ENCODE assay signal across 4 cellular contexts in genomic region chr5:179641745-179642144, GRCh38. TPM values are rescaled to one million over a fixed set of nuclear protein-coding genes. Genes with fewer than 3 reads are reported as not detected.
"Had no signal": no experiment of that assay in that cellular context is flagged by ENCODE, and none has a peak within 500 bp of the region (broad histone marks: within the 10 kb centered on the region; RNA-seq: fewer than 3 reads in every experiment).

No MANE protein-coding gene starts in this region.

RNA-seq across cellular contexts. Expression of gene CBY3, which starts 39.1 kb away (rescaled TPM):
- total RNA-seq: HepG2, HT-29, HT1080, K562 had no signal
- polyA plus RNA-seq: HepG2, K562 had no signal
